ENCODE assay signal across 9 cellular contexts in the genomic region with DNA sequence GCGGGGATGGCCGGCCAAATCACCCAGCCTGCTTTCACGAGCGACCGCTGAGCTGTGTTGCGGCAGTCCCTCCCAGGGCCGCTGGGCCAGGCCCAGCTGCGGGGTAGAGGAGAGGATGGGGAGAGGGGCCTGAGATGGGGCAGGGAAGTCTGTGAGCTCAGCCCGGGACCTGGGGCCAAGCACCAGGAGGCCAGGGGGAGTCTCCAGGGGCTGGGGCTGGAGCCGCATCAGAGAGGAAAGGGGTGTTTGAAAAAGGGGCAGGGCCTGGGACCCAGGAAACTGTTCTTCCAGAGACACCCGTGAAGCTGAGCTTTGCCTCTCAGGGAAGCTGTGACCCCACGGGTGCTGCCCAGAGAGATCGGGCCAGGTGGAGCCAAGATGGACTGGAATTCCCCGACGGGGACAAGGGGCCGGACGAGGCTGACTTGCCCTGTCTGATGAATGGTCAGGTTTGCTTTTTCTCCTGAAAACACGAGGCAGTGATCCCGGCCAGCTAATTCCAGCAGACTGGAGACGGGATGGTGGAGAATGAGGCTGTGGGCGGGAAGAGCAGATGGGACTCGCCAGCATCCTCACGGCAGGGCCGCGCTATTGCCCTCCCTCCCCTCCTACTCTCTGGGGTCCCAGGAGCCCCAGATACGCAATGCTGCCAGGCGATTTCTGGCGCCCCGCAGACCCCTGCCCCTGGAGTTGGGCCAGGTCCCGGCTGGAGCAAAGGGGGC. TPM values are rescaled to one million over a fixed set of nuclear protein-coding genes. Genes with fewer than 3 reads are reported as not detected.
DNase-seq lines count a peak whose midpoint lies in the region; ATAC-seq, FAIRE-seq and TF ChIP-seq lines count a peak whose summit lies in the region.
"Had no signal": no experiment of that assay in that cellular context is flagged by ENCODE, and none has a peak within 500 bp of the region (broad histone marks: within the 10 kb centered on the region; RNA-seq: fewer than 3 reads in every experiment).

No MANE protein-coding gene starts in this region.

- no peak overlapping the region for H3K4me3 ChIP-seq in keratinocyte (ENCODE audit: control insufficient read depth in 2 of 3, extremely low read depth in 1 of 3, insufficient read depth in 2 of 3, low read depth in 1 of 3, low read length in 3 of 3)
- H3K4me3 ChIP-seq in stomach, result no peak overlapping the region

- 46 to 66% (median 61%) methylated on average over 25 to 30 of the region's 30 CpGs for WGBS in stomach, 5 donors

- FAIRE-seq in keratinocyte (lab: Jason Lieb, UNC), result no peak

- H3K27ac ChIP-seq in keratinocyte (ENCODE audit: control insufficient read depth, insufficient read depth, low read length), result peak overlapping the region; percentile 66
- peak overlapping the region; percentile 84 to 96 (median 91) for H3K27ac ChIP-seq in stomach

- dilution Hi-C loops in keratinocyte (cut with MboI; ENCODE audit: extremely low pct_ligation_motif_present, low sequenced_read_pairs), result no loop called here

- peak overlapping the region; percentile 14 for H2AFZ ChIP-seq in keratinocyte (ENCODE audit: control insufficient read depth, low read length)

- no peaks in the 10 kb centered on the region for H3K9me1 ChIP-seq in keratinocyte (ENCODE audit: control insufficient read depth, extremely low read depth, insufficient read depth, low read length)

- H3K4me1 ChIP-seq in keratinocyte (ENCODE audit: control insufficient read depth, extremely low read depth, insufficient read depth, low read length) (peaks cover 14% of the 10 kb centered on the region), stomach (peaks cover 26 to 40% (median 27%) of the 10 kb centered on the region in 4 donors)

- TF ChIP-seq EP300 in stomach (IDR thresholded peaks at IDR 0.05), result no peak

- H3K36me3 ChIP-seq in keratinocyte (ENCODE audit: control insufficient read depth in 2 of 2, extremely low read depth in 1 of 2, insufficient read depth in 2 of 2, low read length in 2 of 2), result no peaks in the 10 kb centered on the region
- no peaks in the 10 kb centered on the region for H3K36me3 ChIP-seq in stomach

- peaks cover 4% of the 10 kb centered on the region for H3K27me3 ChIP-seq in keratinocyte (ENCODE audit: control insufficient read depth, extremely low read depth, insufficient read depth, low read length)
- no peaks in the 10 kb centered on the region for H3K27me3 ChIP-seq in stomach

- H3K9me3 ChIP-seq in keratinocyte (ENCODE audit: control insufficient read depth, low read depth, low read length) (no peaks in the 10 kb centered on the region), stomach (no peaks in the 10 kb centered on the region)

- no peak for ATAC-seq in GM19395 (IDR thresholded peaks at IDR 0.05; ENCODE audit: unreplicated experiment)
- no peak for ATAC-seq in HG02973 (IDR thresholded peaks at IDR 0.05; ENCODE audit: unreplicated experiment)

- H3K79me2 ChIP-seq in keratinocyte (ENCODE audit: control insufficient read depth, insufficient read depth, low read length), result no peaks in the 10 kb centered on the region

- peak overlapping the region; percentile 43 for H3K9ac ChIP-seq in keratinocyte (ENCODE audit: control insufficient read depth, extremely low read depth, insufficient read depth, low read length)

- TF ChIP-seq POLR2A in stomach (IDR thresholded peaks at IDR 0.05), result no peak

- peak overlapping the region; percentile 45 for H3K4me2 ChIP-seq in keratinocyte (ENCODE audit: control insufficient read depth, extremely low read depth, insufficient read depth, low read depth, low read length)

- intact Hi-C loops in stomach (cut with DNase I; ENCODE audit: low total_unique reads), result no loop called here

- in situ Hi-C loops in GM13976 (cut with MboI; ENCODE audit: low sequenced_read_pairs, unreplicated experiment), result no loop called here

- H4K20me1 ChIP-seq in keratinocyte (ENCODE audit: control insufficient read depth, extremely low read depth, insufficient read depth, low read length), result no peaks in the 10 kb centered on the region

- TF ChIP-seq CTCF in keratinocyte (optimal IDR thresholded peaks at IDR 0.05 in 1 of 3, IDR thresholded peaks at IDR 0.05 in 1 of 3, conservative IDR thresholded peaks at IDR 0.05 in 1 of 3; ENCODE audit: extremely low read depth in 1 of 3, insufficient read depth in 2 of 3, low read length in 3 of 3) (no peak), stomach (IDR thresholded peaks at IDR 0.05) (no peak), GM13976 (IDR thresholded peaks at IDR 0.05; ENCODE audit: borderline replicate concordance, control extremely low read depth, extremely low read depth, insufficient read depth, missing control alignments) (no peak)

- DNase-seq in HCEC 1CT, result peak; percentile 67
- DNase-seq in astrocyte of the hippocampus (ENCODE audit: low read depth, low spot score), result peak; percentile 91
- no peak for DNase-seq in keratinocyte (ENCODE audit: low read depth, low spot score)
- DNase-seq in stomach, result no peak
- no peak for DNase-seq in NCI-H1436 (lab: John Stamatoyannopoulos, UW)
- DNase-seq in GM13976 (ENCODE audit: low spot score), result no peak
- DNase-seq: NCI-H1105 had no signal

RNA-seq across cellular contexts. Expression of a gene that starts 40.3 kb away (rescaled TPM):
- polyA plus RNA-seq in keratinocyte (13.0 to 24.0 TPM (median 18.9 TPM) in 3 replicates), stomach (10 to 100 TPM; 20.0 to 34.3 (median 20.7) TPM)
- polyA plus RNA-seq in keratinocyte (2011; ENCODE audit: low read depth), result 3.9 TPM
- 3.2 and 8.8 TPM in 2 replicates for polyA plus RNA-seq in keratinocyte (2011; cell fraction: cytosol; rRNA removed)
- 44.9 and 77.1 TPM in 2 replicates for polyA plus RNA-seq in keratinocyte (2011; cell fraction: nucleus; rRNA removed)
- polyA plus RNA-seq in keratinocyte (2012; ENCODE audit: low replicate concordance), result 9.3 and 34.2 TPM in 2 replicates
- 11.7 to 21.3 TPM (median 14.4 TPM) in 3 replicates for polyA minus RNA-seq in keratinocyte
- 32.4 TPM for polyA minus RNA-seq in keratinocyte (2011; cell fraction: cytosol; rRNA and poly(A)+ RNA removed)
- polyA minus RNA-seq in keratinocyte (2011; cell fraction: nucleus; rRNA and poly(A)+ RNA removed), result 84.5 and 98.7 TPM in 2 replicates
- total RNA-seq in stomach, result 100 to 1,000 TPM in 1 of 5 donors, 10 to 100 TPM in 4; 19.8 to 212 (median 34.9) TPM

Comparison
In these comparisons a context has a peak if more than half of its experiments do, and no peak if none do; other contexts are left out.
1. DNase-seq: peak in HCEC 1CT (single experiment) and astrocyte of the hippocampus (single experiment); none in keratinocyte (single experiment), stomach (single experiment), NCI-H1436 (single experiment) and GM13976 (single experiment).